8 cellular contexts compared by ENCODE assay signal in the genomic region with DNA sequence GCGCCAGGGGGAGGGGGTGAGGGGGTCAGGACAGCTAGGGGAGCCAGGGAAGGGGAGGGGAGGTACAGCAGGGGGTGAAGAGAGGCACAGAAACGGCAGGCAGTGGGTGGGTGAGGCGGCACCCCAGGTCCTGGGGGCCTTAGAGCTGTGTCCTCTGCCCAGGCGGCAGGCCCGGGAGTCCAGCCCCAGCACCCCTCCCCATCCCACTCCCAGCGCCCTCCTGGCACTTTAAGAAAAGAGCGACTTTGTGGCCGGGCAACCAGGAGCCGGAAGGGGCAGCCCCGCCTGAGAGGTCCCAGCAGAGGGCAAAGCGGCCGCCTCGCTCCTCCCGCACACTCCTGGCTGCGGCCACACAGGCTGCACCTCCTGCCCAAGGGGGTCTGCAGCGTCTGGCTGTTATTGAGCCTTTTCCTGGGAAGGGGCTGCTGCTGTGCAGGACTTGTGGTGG. TPM values are rescaled to one million over a fixed set of nuclear protein-coding genes. Genes with fewer than 3 reads are reported as not detected.
DNase-seq lines count a peak whose midpoint lies in the region; ATAC-seq, FAIRE-seq and TF ChIP-seq lines count a peak whose summit lies in the region.

No MANE protein-coding gene starts in this region.

- H4K8ac ChIP-seq in H9 (replicated peaks; ENCODE audit: insufficient read length, low read depth, low read length): no peak overlapping the region

- WGBS in H9 (ENCODE audit: extremely low coverage, insufficient read length, low lambda C conversion rate): no CpG with 5 or more reads among the region's 16 CpGs
- WGBS in small intestine, 3 donors: 15 to 33% (median 24%) methylated on average over 8 to 16 of the region's 16 CpGs

- DNase-seq in H9 (peak; percentile 67), ascending aorta (ENCODE audit: low spot score in 2 of 2) (no peak), small intestine (peak; percentile 26), NCI-H1436 (lab: John Stamatoyannopoulos, UW) (no peak), NCI-H526 treated with DMSO at 0.1 percent for 48 hours (lab: John Stamatoyannopoulos, UW) (no peak)
- no peak for DNase-seq in activated effector memory CD4-positive, alpha-beta T cell treated with anti-CD3 and anti-CD28 coated beads, Interleukin-2, amount 50 U/mL, for 16 hours

- H3K27ac ChIP-seq in H9 (ENCODE audit: insufficient read length, low read depth, low read length): no peak overlapping the region
- H3K27ac ChIP-seq in ascending aorta: peak overlapping the region; percentile 44 to 79
- no peak overlapping the region for H3K27ac ChIP-seq in iPS-20b (ENCODE audit: low read length)
- peak overlapping the region in 1 of 2 donors; percentile 36 for H3K27ac ChIP-seq in small intestine (ENCODE audit: low read depth in 1 of 2, low read length in 1 of 2)

- H3K23me2 ChIP-seq in H9 (ENCODE audit: insufficient read length, low read depth, low read length, poor library complexity, severe bottlenecking): peaks cover 7% of the 10 kb centered on the region

- H3K4me1 ChIP-seq in H9 (ENCODE audit: insufficient read depth, low read length) (no peaks in the 10 kb centered on the region), ascending aorta (peaks cover 27 to 47% of the 10 kb centered on the region in 2 donors), iPS-20b (ENCODE audit: insufficient read depth, low read length) (peaks cover 16% of the 10 kb centered on the region; the same call in 1 of the 2 replicates), small intestine (ENCODE audit: control insufficient read depth in 2 of 2, insufficient read depth in 1 of 2, low read depth in 1 of 2, low read length in 1 of 2) (peaks cover 3 to 10% of the 10 kb centered on the region in 2 donors)

- no peaks in the 10 kb centered on the region for H3K79me1 ChIP-seq in H9 (ENCODE audit: insufficient read depth, low read depth, low read length, poor library complexity, severe bottlenecking)

- no peaks in the 10 kb centered on the region for H3K27me3 ChIP-seq in H9 (ENCODE audit: insufficient read depth, low read length)
- H3K27me3 ChIP-seq in ascending aorta: no peaks in the 10 kb centered on the region
- H3K27me3 ChIP-seq in iPS-20b (ENCODE audit: insufficient read depth, low read length): peaks cover 23% of the 10 kb centered on the region; the same call in 1 of the 2 replicates
- no peaks in the 10 kb centered on the region for H3K27me3 ChIP-seq in small intestine (ENCODE audit: control insufficient read depth in 2 of 2, insufficient read depth in 2 of 2, low read length in 2 of 2)

- peak overlapping the region; percentile 1 for H3K18ac ChIP-seq in H9 (ENCODE audit: insufficient read length, low read depth, low read length)

- H2BK12ac ChIP-seq in H9 (ENCODE audit: insufficient read length, low read depth, low read length): no peak overlapping the region

- H3K4me3 ChIP-seq in ascending aorta: peak overlapping the region; percentile 37 to 65
- H3K4me3 ChIP-seq in iPS-20b (ENCODE audit: low read length): peak overlapping the region; percentile 75; the same call in 1 of the 2 replicates
- peak overlapping the region in 1 of 2 donors; percentile 60 for H3K4me3 ChIP-seq in small intestine (ENCODE audit: low read depth in 1 of 2, low read length in 2 of 2)

- no peak overlapping the region for H2AK5ac ChIP-seq in H9 (ENCODE audit: insufficient read length, low read length)

- H2BK5ac ChIP-seq in H9 (ENCODE audit: insufficient read length, low read length): no peak overlapping the region

- H3K9ac ChIP-seq in H9 (ENCODE audit: extremely low read depth, insufficient read length, low read length) (no peak overlapping the region), iPS-20b (ENCODE audit: low read depth, low read length) (peak overlapping the region; percentile 12; the same call in 1 of the 2 replicates)

- no peak overlapping the region for H3T11ph ChIP-seq in H9 (ENCODE audit: low read length)

- peaks cover 0 to 4% (median 0%) of the 10 kb centered on the region in 3 experiments; a peak in 2 of 7 replicates for H3K36me3 Mint-ChIP-seq in H9 (ENCODE audit: insufficient read depth in 1 of 3, low read depth in 3 of 3)

- H2BK20ac ChIP-seq in H9 (ENCODE audit: low read depth, low read length, poor library complexity, severe bottlenecking): no peak overlapping the region

- no peak overlapping the region for H3K4ac ChIP-seq in H9 (ENCODE audit: low read depth, low read length)

- no peaks in the 10 kb centered on the region for H3K9me3 ChIP-seq in H9 (ENCODE audit: control insufficient read depth, low read depth, low read length)
- H3K9me3 ChIP-seq in ascending aorta: no peaks in the 10 kb centered on the region
- H3K9me3 ChIP-seq in iPS-20b (ENCODE audit: insufficient read depth, low read depth, low read length): no peaks in the 10 kb centered on the region
- H3K9me3 ChIP-seq in small intestine (ENCODE audit: control insufficient read depth, low read depth): no peaks in the 10 kb centered on the region

- ATAC-seq in HG02588 (IDR thresholded peaks at IDR 0.05; ENCODE audit: unreplicated experiment): no peak

- no peak overlapping the region for H3K14ac ChIP-seq in H9 (ENCODE audit: insufficient read depth, low read length)

- H3K56ac ChIP-seq in H9 (ENCODE audit: insufficient read length, low read depth, low read length): no peak overlapping the region

- no peak overlapping the region for H3K23ac ChIP-seq in H9 (ENCODE audit: insufficient read length, low read depth, low read length)

- H3K27ac Mint-ChIP-seq in H9: no peak overlapping the region

- H3K79me2 ChIP-seq in H9 (ENCODE audit: insufficient read depth, low read length): no peaks in the 10 kb centered on the region

- peaks cover 22 to 36% of the 10 kb centered on the region in 2 experiments for H3K4me1 Mint-ChIP-seq in H9

- no peak overlapping the region for H4K5ac ChIP-seq in H9 (ENCODE audit: insufficient read length, low read depth, low read length)

- H4K20me1 ChIP-seq in H9 (ENCODE audit: control insufficient read depth, insufficient read depth, insufficient read length): no peaks in the 10 kb centered on the region

- H3K27me3 Mint-ChIP-seq in H9 (ENCODE audit: low read depth): no peaks in the 10 kb centered on the region

- FAIRE-seq in small intestine (lab: Jason Lieb, UNC): no peak

- H3K4me2 ChIP-seq in H9 (ENCODE audit: insufficient read depth, insufficient read length, low read length): peak overlapping the region; percentile 55

- no peak overlapping the region for H2AFZ ChIP-seq in H9 (ENCODE audit: low read length)

- H3K9me3 Mint-ChIP-seq in H9: no peaks in the 10 kb centered on the region

- no peak overlapping the region for H2BK15ac ChIP-seq in H9 (ENCODE audit: low read depth, low read length)

- no peak overlapping the region for H4K91ac ChIP-seq in H9 (ENCODE audit: insufficient read length, low read depth, low read length)

- H3K36me3 ChIP-seq in ascending aorta (peaks cover 24 to 27% of the 10 kb centered on the region in 2 donors), iPS-20b (ENCODE audit: insufficient read depth, low read depth, low read length) (no peaks in the 10 kb centered on the region), small intestine (ENCODE audit: control insufficient read depth in 2 of 2, insufficient read depth in 2 of 2, low read length in 2 of 2) (peaks cover 0 to 1% of the 10 kb centered on the region in 2 donors)

- peak overlapping the region; percentile 65 to 80 for H3K4me3 Mint-ChIP-seq in H9

- no peak overlapping the region for H2BK120ac ChIP-seq in H9 (ENCODE audit: low read depth, low read length, poor library complexity, severe bottlenecking)

- intact Hi-C loops in ascending aorta (cut with DNase I): loop anchor here (1.0 to 5.0 kb wide), 4 partner anchors 42 to 90 kb away; partner anchors contain the start of genes NACC2, TMEM250 and UBAC1

- TF ChIP-seq CTCF in H9 (conservative IDR thresholded peaks at IDR 0.05) (no peak), ascending aorta (IDR thresholded peaks at IDR 0.05) (no peak)

RNA-seq across cellular contexts. Expression of gene NACC2, which starts 42.6 kb away (rescaled TPM):
- total RNA-seq in H9 (2021) (11.5 TPM in 2 replicates), ascending aorta (72.2 TPM)
- polyA plus RNA-seq in small intestine: 1 to 10 TPM; 4.9 to 9.6 (median 6.5) TPM

Comparison
In these comparisons a context has a peak if more than half of its experiments do, and no peak if none do; other contexts are left out.
1. DNase-seq: peak in H9 (single experiment) and small intestine (single experiment); none in ascending aorta (0 of 2), activated effector memory CD4-positive, alpha-beta T cell treated with anti-CD3 and anti-CD28 coated beads, Interleukin-2, amount 50 U/mL, for 16 hours (single experiment), NCI-H1436 (single experiment) and NCI-H526 treated with DMSO at 0.1 percent for 48 hours (single experiment).
2. H3K27ac ChIP-seq: peak in ascending aorta (2 of 2); none in H9 (single experiment) and iPS-20b (single experiment).